2 cellular contexts compared by ENCODE assay signal in genomic region chr5:106172681-106173532, GRCh38.
TF ChIP-seq lines count a peak whose summit lies in the region.

No MANE protein-coding gene starts in this region.

TF ChIP-seq in WTC11, 78 proteins besides CTCF, POLR2A, EP300 and RAD21:
- no peak for TF ChIP-seq ATF3 (CRISPR knock-in tag; conservative IDR thresholded peaks at IDR 0.05)
- TF ChIP-seq GTF2I (CRISPR knock-in tag; conservative IDR thresholded peaks at IDR 0.05) = peak; percentile 80; the same call in 1 of the 2 replicates

TF ChIP-seq in endothelial cell of umbilical vein, 7 proteins besides CTCF, POLR2A, EP300 and RAD21 (continued from another document):
- TF ChIP-seq GATA2 (IDR thresholded peaks at IDR 0.05; ENCODE audit: insufficient read depth, insufficient read length, low read depth, low read length) (peak; percentile 20), MAX (IDR thresholded peaks at IDR 0.05; ENCODE audit: insufficient read depth, insufficient read length) (no peak), POLR2AphosphoS5 (IDR thresholded peaks at IDR 0.05; ENCODE audit: insufficient read depth, low read depth, low read length) (no peak), EZH2 (IDR thresholded peaks at IDR 0.05; ENCODE audit: borderline replicate concordance, low read depth, low read length, severe bottlenecking) (no peak), FOS (IDR thresholded peaks at IDR 0.05; ENCODE audit: borderline replicate concordance, insufficient read depth, low read length) (no peak)
